In genomic region chr20:36313476-36313875, GRCh38 we compare ENCODE assay signal across 20 cellular contexts.
"Had no signal": no experiment of that assay in that cellular context is flagged by ENCODE, and none has a peak within 500 bp of the region (broad histone marks: within the 10 kb centered on the region; RNA-seq: fewer than 3 reads in every experiment).

No MANE protein-coding gene starts in this region.

- H3K27me3 ChIP-seq: adrenal gland, testis had no signal

- H3K36me3 ChIP-seq: adrenal gland, esophagus muscularis mucosa had no signal

- H3K9me3 Mint-ChIP-seq: activated naive CD4-positive, alpha-beta T cell treated with anti-CD3 and anti-CD28 coated beads, Interleukin-2, amount 50 U/mL, for 24 hours; activated T-helper 1 cell treated with anti-CD3 and anti-CD28 coated beads, Interleukin-12 subunit alpha, Interleukin-12 subunit beta, Interleukin-2, Interleukin-4 antibody, amounts not matched to agents 30 ng/mL and 10 ng/mL and 1 ng/mL, durations not matched to agents 14 hours and 24 hours and 36 hours; nephron had no signal

- H3K27ac Mint-ChIP-seq: activated naive CD4-positive, alpha-beta T cell treated with anti-CD3 and anti-CD28 coated beads, Interleukin-2, amount 50 U/mL, for 24 hours; activated T-helper 1 cell treated with anti-CD3 and anti-CD28 coated beads, Interleukin-12 subunit alpha, Interleukin-12 subunit beta, Interleukin-2, Interleukin-4 antibody, amounts not matched to agents 30 ng/mL and 10 ng/mL and 1 ng/mL, durations not matched to agents 14 hours and 24 hours and 36 hours; nephron had no signal

- DNase-seq: activated gamma-delta T cell treated with Interleukin-2 at 50 U/mL for 16 hours; hippocampal formation; kidney glomerular epithelial cell; left ventricle myocardium superior; mammary epithelial cell; midbrain; stimulated activated CD4-positive, alpha-beta T cell treated with anti-CD3 and anti-CD28 coated beads, Interleukin-2, amount 100 ng/mL, for 48 hours; stimulated activated naive CD4-positive, alpha-beta T cell; T-helper 1 cell; T-helper 9 cell; trophoblast cell had no signal

- H3K9me3 ChIP-seq: adrenal gland, esophagus muscularis mucosa, testis had no signal

- H3K4me3 ChIP-seq: adrenal gland, coronary artery, esophagus muscularis mucosa, smooth muscle cell, testis had no signal

- H3K4me1 Mint-ChIP-seq: activated naive CD4-positive, alpha-beta T cell treated with anti-CD3 and anti-CD28 coated beads, Interleukin-2, amount 50 U/mL, for 24 hours; nephron had no signal

- H3K4me2 ChIP-seq: smooth muscle cell had no signal

- ATAC-seq: left ventricle myocardium superior, sciatic nerve had no signal

- H3K4me1 ChIP-seq: adrenal gland, esophagus muscularis mucosa, testis had no signal

- H3K4me3 Mint-ChIP-seq: activated naive CD4-positive, alpha-beta T cell treated with anti-CD3 and anti-CD28 coated beads, Interleukin-2, amount 50 U/mL, for 24 hours; activated T-helper 1 cell treated with anti-CD3 and anti-CD28 coated beads, Interleukin-12 subunit alpha, Interleukin-12 subunit beta, Interleukin-2, Interleukin-4 antibody, amounts not matched to agents 30 ng/mL and 10 ng/mL and 1 ng/mL, durations not matched to agents 14 hours and 24 hours and 36 hours; nephron had no signal

- H3K27ac ChIP-seq: adrenal gland, coronary artery, esophagus muscularis mucosa, testis had no signal
